38 cellular contexts compared by ENCODE assay signal in genomic region chr3:144931590-144931989, GRCh38.
"Had no signal": no experiment of that assay in that cellular context is flagged by ENCODE, and none has a peak within 500 bp of the region (broad histone marks: within the 10 kb centered on the region; RNA-seq: fewer than 3 reads in every experiment).

No MANE protein-coding gene starts in this region.

- H3K9me3 ChIP-seq: adrenal gland, body of pancreas had no signal

- H3K36me3 Mint-ChIP-seq: activated naive CD4-positive, alpha-beta T cell treated with anti-CD3 and anti-CD28 coated beads, Interleukin-2, amount 10 ng/mL, durations not matched to agents 7 days and 5 days; activated naive CD4-positive, alpha-beta T cell treated with anti-CD3 and anti-CD28 coated beads, Interleukin-2, amount 50 U/mL, for 24 hours; activated naive CD4-positive, alpha-beta T cell treated with anti-CD3 and anti-CD28 coated beads, Interleukin-2, amount 50 U/mL, for 72 hours; activated naive CD8-positive, alpha-beta T cell; activated naive CD8-positive, alpha-beta T cell treated with anti-CD3 and anti-CD28 coated beads for 36 hours; activated naive CD8-positive, alpha-beta T cell treated with anti-CD3 and anti-CD28 coated beads, Interleukin-2, amount 10 ng/mL, durations not matched to agents 7 days and 5 days; brain had no signal

- DNase-seq: activated effector memory CD4-positive, alpha-beta T cell treated with anti-CD3 and anti-CD28 coated beads, Interleukin-2, amount 50 U/mL, for 16 hours; activated effector memory CD4-positive, alpha-beta T cell treated with Interleukin-2 at 50 U/mL for 16 hours; activated gamma-delta T cell; activated gamma-delta T cell treated with Interleukin-2 at 50 U/mL for 16 hours; activated naive CD4-positive, alpha-beta T cell; activated naive CD4-positive, alpha-beta T cell treated with anti-CD3 and anti-CD28 coated beads for 36 hours; activated naive CD4-positive, alpha-beta T cell treated with anti-CD3 and anti-CD28 coated beads, Interleukin-2, amount 10 ng/mL, durations not matched to agents 7 days and 5 days; activated naive CD4-positive, alpha-beta T cell treated with anti-CD3 and anti-CD28 coated beads, Interleukin-2, amount 50 U/mL, for 16 hours; activated naive CD4-positive, alpha-beta T cell treated with Interleukin-2 at 50 U/mL for 16 hours; activated naive CD8-positive, alpha-beta T cell treated with anti-CD3 and anti-CD28 coated beads for 36 hours; activated naive CD8-positive, alpha-beta T cell treated with anti-CD3 and anti-CD28 coated beads, Interleukin-2, amount 10 ng/mL, durations not matched to agents 7 days and 5 days; activated naive CD8-positive, alpha-beta T cell treated with anti-CD3 and anti-CD28 coated beads, Interleukin-2, amount 50 U/mL, for 24 hours; activated T-cell treated with anti-CD3 and anti-CD28 coated beads, Interleukin-2, amount 50 U/mL, for 1 hour; activated T-cell treated with anti-CD3 and anti-CD28 coated beads, Interleukin-2, amount 50 U/mL, for 24 hours; activated T-cell treated with anti-CD3 and anti-CD28 coated beads, Interleukin-2, amount 50 U/mL, for 4 hours; activated T-cell treated with anti-CD3 and anti-CD28 coated beads, Interleukin-2, amount 50 U/mL, for 48 hours; activated T-cell treated with anti-CD3 and anti-CD28 coated beads, Interleukin-2, amount 50 U/mL, for 72 hours; adrenal gland; amniotic stem cell; amygdala; anterior cingulate cortex; aorta; body of pancreas; brain microvascular endothelial cell; caudate nucleus; central memory CD4-positive, alpha-beta T cell; cerebellar nuclear complex had no signal

- H3K27ac ChIP-seq: adrenal gland, ascending aorta, body of pancreas, brain microvascular endothelial cell, breast epithelium, cardiac muscle cell had no signal

- H3K4me3 ChIP-seq: adrenal gland, ascending aorta, body of pancreas, breast epithelium, cardiac muscle cell had no signal

- H3K27me3 Mint-ChIP-seq: activated naive CD4-positive, alpha-beta T cell treated with anti-CD3 and anti-CD28 coated beads, Interleukin-2, amount 10 ng/mL, durations not matched to agents 7 days and 5 days; activated naive CD4-positive, alpha-beta T cell treated with anti-CD3 and anti-CD28 coated beads, Interleukin-2, amount 50 U/mL, for 24 hours; activated naive CD8-positive, alpha-beta T cell; activated naive CD8-positive, alpha-beta T cell treated with anti-CD3 and anti-CD28 coated beads for 36 hours; activated naive CD8-positive, alpha-beta T cell treated with anti-CD3 and anti-CD28 coated beads, Interleukin-2, amount 10 ng/mL, durations not matched to agents 7 days and 5 days; activated naive CD8-positive, alpha-beta T cell treated with anti-CD3 and anti-CD28 coated beads, Interleukin-2, amount 50 U/mL, for 24 hours; activated T-cell treated with anti-CD3 and anti-CD28 coated beads, Interleukin-2, amount 50 U/mL, for 24 hours; activated T-helper 17 cell treated with anti-CD3 and anti-CD28 coated beads, Interleukin-2, amount 50 U/mL, for 72 hours; central memory CD8-positive, alpha-beta T cell had no signal

- H3K4me1 Mint-ChIP-seq: activated naive CD4-positive, alpha-beta T cell treated with anti-CD3 and anti-CD28 coated beads, Interleukin-2, amount 10 ng/mL, durations not matched to agents 7 days and 5 days; activated naive CD4-positive, alpha-beta T cell treated with anti-CD3 and anti-CD28 coated beads, Interleukin-2, amount 50 U/mL, for 24 hours; activated naive CD8-positive, alpha-beta T cell treated with anti-CD3 and anti-CD28 coated beads for 36 hours; activated naive CD8-positive, alpha-beta T cell treated with anti-CD3 and anti-CD28 coated beads, Interleukin-2, amount 10 ng/mL, durations not matched to agents 7 days and 5 days; activated naive CD8-positive, alpha-beta T cell treated with anti-CD3 and anti-CD28 coated beads, Interleukin-2, amount 50 U/mL, for 24 hours; activated T-helper 17 cell treated with anti-CD3 and anti-CD28 coated beads, Interleukin-2, amount 50 U/mL, for 72 hours; brain; central memory CD8-positive, alpha-beta T cell had no signal

- H3K4me1 ChIP-seq: adrenal gland, ascending aorta, body of pancreas, breast epithelium had no signal

- H3K36me3 ChIP-seq: adrenal gland, ascending aorta, brain microvascular endothelial cell, breast epithelium, cardiac muscle cell had no signal

- H3K27ac Mint-ChIP-seq: activated naive CD4-positive, alpha-beta T cell treated with anti-CD3 and anti-CD28 coated beads for 36 hours; activated naive CD4-positive, alpha-beta T cell treated with anti-CD3 and anti-CD28 coated beads, Interleukin-2, amount 10 ng/mL, durations not matched to agents 7 days and 5 days; activated naive CD4-positive, alpha-beta T cell treated with anti-CD3 and anti-CD28 coated beads, Interleukin-2, amount 50 U/mL, for 24 hours; activated naive CD4-positive, alpha-beta T cell treated with anti-CD3 and anti-CD28 coated beads, Interleukin-2, amount 50 U/mL, for 72 hours; activated naive CD8-positive, alpha-beta T cell; activated naive CD8-positive, alpha-beta T cell treated with anti-CD3 and anti-CD28 coated beads for 36 hours; activated naive CD8-positive, alpha-beta T cell treated with anti-CD3 and anti-CD28 coated beads, Interleukin-2, amount 10 ng/mL, durations not matched to agents 7 days and 5 days; activated naive CD8-positive, alpha-beta T cell treated with anti-CD3 and anti-CD28 coated beads, Interleukin-2, amount 50 U/mL, for 24 hours; activated T-cell treated with anti-CD3 and anti-CD28 coated beads, Interleukin-2, amount 50 U/mL, for 24 hours; activated T-cell treated with anti-CD3 and anti-CD28 coated beads, Interleukin-2, amount 50 U/mL, for 72 hours; activated T-helper 1 cell treated with anti-CD3 and anti-CD28 coated beads, Interleukin-12 subunit alpha, Interleukin-12 subunit beta, Interleukin-2, Interleukin-4 antibody, amounts not matched to agents 30 ng/mL and 10 ng/mL and 1 ng/mL, durations not matched to agents 14 hours and 24 hours and 36 hours; activated T-helper 17 cell treated with anti-CD3 and anti-CD28 coated beads, Interleukin-2, amount 50 U/mL, for 72 hours; activated T-helper 2 cell treated with anti-CD3 and anti-CD28 coated beads, Interferon-gamma antibody, Interleukin-2, Interleukin-4, amounts not matched to agents 10 μg/mL and 5 μg/mL and 100 μg/mL, durations not matched to agents 14 hours and 24 hours and 36 hours; brain had no signal

- ATAC-seq: activated naive CD4-positive, alpha-beta T cell treated with anti-CD3 and anti-CD28 coated beads, Interleukin-2, amount 50 U/mL, for 72 hours; activated naive CD8-positive, alpha-beta T cell treated with anti-CD3 and anti-CD28 coated beads, Interleukin-2, amount 50 U/mL, for 24 hours; activated T-cell treated with anti-CD3 and anti-CD28 coated beads, Interleukin-2, amount 50 U/mL, for 4 hours; activated T-cell treated with anti-CD3 and anti-CD28 coated beads, Interleukin-2, amount 50 U/mL, for 72 hours; activated T-helper 17 cell treated with anti-CD3 and anti-CD28 coated beads, Interleukin-2, amount 50 U/mL, for 72 hours; body of pancreas had no signal

- H3K4me3 Mint-ChIP-seq: activated naive CD4-positive, alpha-beta T cell treated with anti-CD3 and anti-CD28 coated beads for 36 hours; activated naive CD4-positive, alpha-beta T cell treated with anti-CD3 and anti-CD28 coated beads, Interleukin-2, amount 10 ng/mL, durations not matched to agents 7 days and 5 days; activated naive CD4-positive, alpha-beta T cell treated with anti-CD3 and anti-CD28 coated beads, Interleukin-2, amount 50 U/mL, for 24 hours; activated naive CD8-positive, alpha-beta T cell; activated naive CD8-positive, alpha-beta T cell treated with anti-CD3 and anti-CD28 coated beads for 36 hours; activated naive CD8-positive, alpha-beta T cell treated with anti-CD3 and anti-CD28 coated beads, Interleukin-2, amount 10 ng/mL, durations not matched to agents 7 days and 5 days; activated naive CD8-positive, alpha-beta T cell treated with anti-CD3 and anti-CD28 coated beads, Interleukin-2, amount 50 U/mL, for 24 hours; activated T-cell treated with anti-CD3 and anti-CD28 coated beads, Interleukin-2, amount 50 U/mL, for 24 hours; activated T-cell treated with anti-CD3 and anti-CD28 coated beads, Interleukin-2, amount 50 U/mL, for 4 hours; activated T-cell treated with anti-CD3 and anti-CD28 coated beads, Interleukin-2, amount 50 U/mL, for 72 hours; activated T-helper 1 cell treated with anti-CD3 and anti-CD28 coated beads, Interleukin-12 subunit alpha, Interleukin-12 subunit beta, Interleukin-2, Interleukin-4 antibody, amounts not matched to agents 30 ng/mL and 10 ng/mL and 1 ng/mL, durations not matched to agents 14 hours and 24 hours and 36 hours; activated T-helper 17 cell treated with anti-CD3 and anti-CD28 coated beads, Interleukin-2, amount 50 U/mL, for 72 hours; brain; central memory CD8-positive, alpha-beta T cell had no signal

- H3K9me3 Mint-ChIP-seq: activated naive CD8-positive, alpha-beta T cell treated with anti-CD3 and anti-CD28 coated beads, Interleukin-2, amount 10 ng/mL, durations not matched to agents 7 days and 5 days; activated T-cell treated with anti-CD3 and anti-CD28 coated beads, Interleukin-2, amount 50 U/mL, for 24 hours; activated T-helper 1 cell treated with anti-CD3 and anti-CD28 coated beads, Interleukin-12 subunit alpha, Interleukin-12 subunit beta, Interleukin-2, Interleukin-4 antibody, amounts not matched to agents 30 ng/mL and 10 ng/mL and 1 ng/mL, durations not matched to agents 14 hours and 24 hours and 36 hours had no signal

- H3K27me3 ChIP-seq: adrenal gland, ascending aorta, body of pancreas, brain microvascular endothelial cell, breast epithelium, cardiac muscle cell had no signal
